In genomic region chr3:16203671-16204629, GRCh38 we compare ENCODE assay signal across 1 cellular context.
TF ChIP-seq lines count a peak whose summit lies in the region.

No MANE protein-coding gene starts in this region.

TF ChIP-seq in GM23338, 12 proteins besides CTCF, POLR2A, EP300 and RAD21 (continued from another document):
- no peak for TF ChIP-seq ZNF462 (CRISPR knock-in tag; IDR thresholded peaks at IDR 0.05)
- no peak for TF ChIP-seq ZNF114 (CRISPR knock-in tag; IDR thresholded peaks at IDR 0.05)
- TF ChIP-seq ZNF331 (CRISPR knock-in tag; IDR thresholded peaks at IDR 0.05; ENCODE audit: low read depth) = no peak
- no peak for TF ChIP-seq NANOG (IDR thresholded peaks at IDR 0.05; ENCODE audit: borderline replicate concordance)
- no peak for TF ChIP-seq POLR2AphosphoS5 (IDR thresholded peaks at IDR 0.05; ENCODE audit: low read depth)
